Comparison of ENCODE assay signal across 8 cellular contexts in the genomic region with DNA sequence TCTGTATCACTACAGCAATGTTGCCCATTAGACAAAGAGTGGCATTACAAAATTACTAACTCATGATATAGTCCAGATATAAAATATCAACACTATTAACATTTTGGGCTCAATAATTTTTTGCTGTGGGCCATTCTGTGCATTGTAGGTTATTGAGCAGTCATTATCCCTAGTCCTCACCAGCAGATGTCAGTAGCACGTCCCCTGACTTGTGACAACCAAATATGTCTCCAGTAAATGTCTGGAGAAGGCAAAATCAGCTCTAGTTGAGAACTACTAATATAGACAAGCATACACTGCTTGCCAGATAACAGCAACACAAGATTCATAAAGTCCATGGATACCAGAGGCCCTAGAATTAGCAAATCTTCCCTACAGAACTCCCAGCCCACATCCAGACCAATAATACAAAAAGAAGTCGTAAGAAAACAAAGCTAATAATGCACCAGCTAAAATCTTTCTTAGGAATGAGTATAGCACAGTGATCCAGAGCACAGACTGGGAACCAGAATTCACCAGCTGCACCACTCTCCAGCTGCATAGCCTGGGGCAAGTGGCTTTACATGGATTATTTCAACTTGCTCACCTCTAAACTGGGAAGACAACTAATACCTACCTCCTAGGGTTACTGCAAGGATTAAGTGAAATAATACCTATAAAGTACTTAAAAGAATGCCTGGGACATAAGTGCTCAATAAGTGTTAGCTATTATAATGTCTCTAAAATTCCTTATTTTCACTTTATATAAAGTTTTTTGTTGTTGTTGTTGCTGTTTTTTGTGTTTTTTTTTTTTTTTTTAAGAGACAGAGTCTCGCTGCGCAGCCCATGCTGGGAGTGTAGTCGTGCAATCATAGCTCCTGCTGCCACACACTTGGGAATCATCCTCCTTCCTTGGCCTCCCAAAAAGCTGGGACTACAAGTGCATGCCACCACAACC. TPM values are rescaled to one million over a fixed set of nuclear protein-coding genes. Genes with fewer than 3 reads are reported as not detected.
DNase-seq lines count a peak whose midpoint lies in the region; ATAC-seq and TF ChIP-seq lines count a peak whose summit lies in the region.

No MANE protein-coding gene starts in this region.

- H4K20me1 ChIP-seq in SK-N-SH (ENCODE audit: insufficient read depth) (peaks cover 11% of the 10 kb centered on the region; the same call in 1 of the 2 replicates), neural progenitor cell (ENCODE audit: low read depth) (peaks cover 21% of the 10 kb centered on the region)

- no peaks in the 10 kb centered on the region for H3K9me3 Mint-ChIP-seq in Calu3 (ENCODE audit: low read depth, unreplicated experiment)
- no peaks in the 10 kb centered on the region for H3K9me3 Mint-ChIP-seq in HFFc6
- H3K9me3 Mint-ChIP-seq in neural progenitor cell: no peaks in the 10 kb centered on the region

- H3F3A ChIP-seq in SK-N-SH (replicated peaks; ENCODE audit: insufficient read depth) (peaks cover under 1% of the 10 kb centered on the region), neural progenitor cell (ENCODE audit: low read depth) (no peaks in the 10 kb centered on the region)

- H2AFZ ChIP-seq in SK-N-SH (ENCODE audit: low read depth): no peak overlapping the region
- H2AFZ ChIP-seq in neural progenitor cell (replicated peaks): no peak overlapping the region

- H3K4me1 ChIP-seq in SK-N-SH (ENCODE audit: control insufficient read depth in 1 of 2, insufficient read depth in 2 of 2, low read depth in 1 of 2, low read length in 1 of 2) (peaks cover 10 to 17% of the 10 kb centered on the region in 2 experiments; a peak in 2 of 4 replicates), esophagus muscularis mucosa (peaks cover 3 to 45% (median 29%) of the 10 kb centered on the region in 4 donors), neural progenitor cell (peaks cover 4% of the 10 kb centered on the region)

- H3K79me2 ChIP-seq in SK-N-SH (ENCODE audit: insufficient read depth) (peaks cover 73% of the 10 kb centered on the region), neural progenitor cell (ENCODE audit: low read depth) (peaks cover 64% of the 10 kb centered on the region)

- 88% methylated on average over 5 of the region's 5 CpGs for WGBS in SK-N-SH (ENCODE audit: low lambda C conversion rate)
- 88% methylated on average over 5 of the region's 5 CpGs for WGBS in esophagus muscularis mucosa

- DNase-seq in Calu3 (peak; percentile 37), HFFc6 (peak; percentile 54), SK-N-SH (peak; percentile 56), esophagus muscularis mucosa (ENCODE audit: extremely low spot score) (no peak), neural progenitor cell (ENCODE audit: low spot score) (peak; percentile 39), NCI-H2029 (lab: John Stamatoyannopoulos, UW) (no peak)

- peaks cover 5% of the 10 kb centered on the region for H3K36me3 Mint-ChIP-seq in Calu3 (ENCODE audit: insufficient read depth, unreplicated experiment)
- peaks cover 34% of the 10 kb centered on the region for H3K36me3 Mint-ChIP-seq in HFFc6 (ENCODE audit: low read depth)
- H3K36me3 Mint-ChIP-seq in neural progenitor cell: peaks cover 23% of the 10 kb centered on the region

- peaks cover 8% of the 10 kb centered on the region for H3K4me1 Mint-ChIP-seq in Calu3 (ENCODE audit: low read depth, unreplicated experiment)
- peaks cover 49% of the 10 kb centered on the region for H3K4me1 Mint-ChIP-seq in HFFc6 (ENCODE audit: low read depth)
- H3K4me1 Mint-ChIP-seq in neural progenitor cell: peaks cover 10% of the 10 kb centered on the region

- no peaks in the 10 kb centered on the region for H3K27me3 ChIP-seq in SK-N-SH (ENCODE audit: insufficient read depth)
- no peaks in the 10 kb centered on the region for H3K27me3 ChIP-seq in esophagus muscularis mucosa
- no peaks in the 10 kb centered on the region for H3K27me3 ChIP-seq in neural progenitor cell

- H3K36me3 ChIP-seq in SK-N-SH (replicated peaks in 1 of 2; ENCODE audit: control insufficient read depth in 1 of 2, insufficient read depth in 2 of 2, low read length in 1 of 2) (peaks cover 24 to 31% of the 10 kb centered on the region in 2 experiments), esophagus muscularis mucosa (peaks cover 4 to 25% (median 14%) of the 10 kb centered on the region in 4 donors), neural progenitor cell (no peaks in the 10 kb centered on the region)

- H3K4me3 ChIP-seq in SK-N-SH (ENCODE audit: low read depth in 2 of 2, low read length in 1 of 2) (no peak overlapping the region), esophagus muscularis mucosa (no peak overlapping the region), neural progenitor cell (no peak overlapping the region)

- TF ChIP-seq CTCF in Calu3 (IDR thresholded peaks at IDR 0.05; ENCODE audit: unreplicated experiment) (peak; percentile 48), HFFc6 (IDR thresholded peaks at IDR 0.05) (peak; percentile 78), SK-N-SH (IDR thresholded peaks at IDR 0.05) (peak; percentile 53), esophagus muscularis mucosa (IDR thresholded peaks at IDR 0.05) (peak in 2 of 3 experiments; percentile 13 to 56), neural progenitor cell (IDR thresholded peaks at IDR 0.05) (peak; percentile 67)

- CTCF ChIA-PET in Calu3 (lab: Charles Lee): interaction anchor here (0.6 to 1.4 kb wide), 9 partner anchors 9 to 330 kb away, joined by 3 to 10 read pairs (median 4); no protein-coding TSS in a partner anchor
- CTCF ChIA-PET in SK-N-SH (lab: Yijun Ruan, JAX): interaction anchor here (0.7 to 10.9 kb wide), 25 partner anchors 9 to 967 kb away, joined by 3 to 79 read pairs (median 4); partner anchors contain the start of gene HELZ

- H3K9me2 ChIP-seq in SK-N-SH: no peaks in the 10 kb centered on the region

- H3K27ac Mint-ChIP-seq in Calu3 (ENCODE audit: unreplicated experiment) (no peak overlapping the region), HFFc6 (peak overlapping the region; percentile 8; the same call in 1 of the 2 replicates), neural progenitor cell (no peak overlapping the region)

- ATAC-seq in GM18517 (IDR thresholded peaks at IDR 0.05; ENCODE audit: unreplicated experiment) (no peak), GM21447 (IDR thresholded peaks at IDR 0.05; ENCODE audit: unreplicated experiment) (no peak)

- BruUV-seq in Calu3 (replicated peaks; lab: Mats Ljungman, UMichigan): no TSS peak

- no peak overlapping the region for H3K9ac ChIP-seq in SK-N-SH
- no peak overlapping the region for H3K9ac ChIP-seq in neural progenitor cell

- TF ChIP-seq RAD21 in SK-N-SH (IDR thresholded peaks at IDR 0.05; ENCODE audit: low read length): peak; percentile 65

- POLR2A ChIA-PET in SK-N-SH (lab: Yijun Ruan, JAX): interaction anchor here (1.0 to 1.2 kb wide), 2 partner anchors 25 to 201 kb away, joined by 3 read pairs; no protein-coding TSS in a partner anchor

- H3K27ac ChIP-seq in SK-N-SH (ENCODE audit: low read depth in 2 of 2, low read length in 1 of 2) (peak overlapping the region in 1 of 2 experiments; percentile 69; a peak in 2 of 4 replicates), esophagus muscularis mucosa (replicated peaks in 1 of 4) (no peak overlapping the region), neural progenitor cell (no peak overlapping the region)

- no peaks in the 10 kb centered on the region for H3K27me3 Mint-ChIP-seq in Calu3 (ENCODE audit: unreplicated experiment)
- H3K27me3 Mint-ChIP-seq in HFFc6 (ENCODE audit: insufficient read depth): peaks cover 3% of the 10 kb centered on the region
- H3K27me3 Mint-ChIP-seq in neural progenitor cell (ENCODE audit: insufficient read depth, low read depth): no peaks in the 10 kb centered on the region

- no peaks in the 10 kb centered on the region for H3K9me3 ChIP-seq in SK-N-SH
- H3K9me3 ChIP-seq in esophagus muscularis mucosa: no peaks in the 10 kb centered on the region
- no peaks in the 10 kb centered on the region for H3K9me3 ChIP-seq in neural progenitor cell (ENCODE audit: low read depth)

- no peak overlapping the region for H3K4me2 ChIP-seq in SK-N-SH
- H3K4me2 ChIP-seq in neural progenitor cell: no peak overlapping the region

- TF ChIP-seq EP300 in SK-N-SH (IDR thresholded peaks at IDR 0.05; ENCODE audit: borderline replicate concordance in 1 of 2, low read depth in 1 of 2, low read length in 1 of 2): 0 out of 4 replicates have a peak, but pooled peaks of 1 of the 2 experiments have one; percentile 41
- TF ChIP-seq EP300 in esophagus muscularis mucosa (IDR thresholded peaks at IDR 0.05): no peak

- no peak overlapping the region for H3K4me3 Mint-ChIP-seq in Calu3 (ENCODE audit: low read depth, unreplicated experiment)
- H3K4me3 Mint-ChIP-seq in HFFc6: no peak overlapping the region
- H3K4me3 Mint-ChIP-seq in neural progenitor cell: no peak overlapping the region

- intact Hi-C loops in Calu3 (cut with micrococcal nuclease; ENCODE audit: unreplicated experiment) (loop anchor here (1.0 to 5.0 kb wide), 2 partner anchors 72 to 131 kb away; no protein-coding TSS in a partner anchor), esophagus muscularis mucosa (cut with DNase I) (no loop called here)

- TF ChIP-seq POLR2A in esophagus muscularis mucosa (IDR thresholded peaks at IDR 0.05; ENCODE audit: low read depth): no peak

TF ChIP-seq in SK-N-SH, 30 proteins besides CTCF, POLR2A, EP300 and RAD21:
- TF ChIP-seq SMC3 (IDR thresholded peaks at IDR 0.05; ENCODE audit: low read depth, low read length): peak; percentile 33; the same call in 1 of the 2 replicates
- no peak for TF ChIP-seq TAF1 (IDR thresholded peaks at IDR 0.05; ENCODE audit: borderline replicate concordance, low read depth, low read length)
TF ChIP-seq in SK-N-SH: peak in this region for 1.

RNA-seq across cellular contexts. Expression of gene HELZ, which starts 23.7 kb away (rescaled TPM):
- total RNA-seq in Calu3 (2022) (50.7 and 60.8 TPM in 2 replicates), esophagus muscularis mucosa (10 to 100 TPM; 35.0 to 62.3 (median 45.8) TPM), neural progenitor cell (ENCODE audit: low replicate concordance) (39.9 and 44.9 TPM in 2 replicates)
- 10 to 100 TPM; 36.0 to 46.2 (median 38.4) TPM for total RNA-seq in HFFc6 (2021; fragmentation: NEBNext Ultra II Directional; extraction: Animal tissue kit (Norgen Biotek cat#: 25700))
- 4.3 and 5.8 TPM in 2 replicates for polyA plus RNA-seq in SK-N-SH (2012; rRNA removed)
- 4.9 and 5.2 TPM in 2 replicates for polyA plus RNA-seq in SK-N-SH (2012; cell fraction: cytosol; rRNA removed)
- polyA plus RNA-seq in SK-N-SH (2012; cell fraction: nucleus; rRNA removed): 5.8 and 9.7 TPM in 2 replicates

Comparison
In these comparisons a context has a peak if more than half of its experiments do, and no peak if none do; other contexts are left out.
1. DNase-seq: peak in Calu3 (single experiment), HFFc6 (single experiment), SK-N-SH (single experiment) and neural progenitor cell (single experiment); none in esophagus muscularis mucosa (single experiment) and NCI-H2029 (single experiment).
2. Peak in every context shown above with its lines, with median percentiles within 50 percentile points of each other: CTCF ChIP-seq.